1 cellular context compared by ENCODE assay signal in genomic region chr16:85571563-85571812, GRCh38.
TF ChIP-seq lines count a peak whose summit lies in the region.

No MANE protein-coding gene starts in this region.

TF ChIP-seq in K562, 482 proteins besides CTCF, POLR2A, EP300 and RAD21 (continued from another document):
- TF ChIP-seq ZMIZ1 (IDR thresholded peaks at IDR 0.05; ENCODE audit: low read depth in 2 of 2, low read length in 2 of 2) (peak in 1 of 2 experiments; percentile 34; a peak in 1 of 4 replicates), STAT6 (CRISPR knock-in tag; IDR thresholded peaks at IDR 0.05) (peak; percentile 37; the same call in 1 of the 2 replicates)
